In the genomic region with DNA sequence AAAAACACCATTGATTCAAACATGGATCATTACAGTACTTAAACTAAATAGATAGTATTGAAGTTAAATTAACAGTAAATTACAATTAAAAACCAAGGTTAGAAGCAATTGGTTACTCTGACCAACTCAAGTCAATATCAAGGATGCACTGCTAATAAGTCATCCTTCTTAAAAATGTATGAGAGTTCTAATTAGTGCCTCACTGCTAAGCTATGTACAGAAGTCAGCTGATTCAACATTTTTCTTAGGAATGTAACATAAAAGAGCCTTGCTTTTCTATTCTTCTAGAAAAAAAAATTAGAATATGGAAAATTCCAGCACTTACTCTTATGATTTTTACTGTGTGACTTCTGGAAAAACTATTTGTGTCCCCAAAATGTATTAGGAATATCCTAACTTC, we compare ENCODE assay signal across 22 cellular contexts.
"Had no signal": no experiment of that assay in that cellular context is flagged by ENCODE, and none has a peak within 500 bp of the region (broad histone marks: within the 10 kb centered on the region; RNA-seq: fewer than 3 reads in every experiment).

No MANE protein-coding gene starts in this region.

- H3K9me3 ChIP-seq: pancreas, suprapubic skin, thyroid gland had no signal

- H3K4me2 ChIP-seq: neural progenitor cell had no signal

- H3K27ac ChIP-seq: epithelial cell of prostate, esophagus muscularis mucosa, foreskin keratinocyte, neural progenitor cell, pancreas, suprapubic skin, thyroid gland had no signal

- H3K27me3 ChIP-seq: esophagus muscularis mucosa, foreskin keratinocyte, neural progenitor cell, pancreas, suprapubic skin, thyroid gland had no signal

- ATAC-seq: effector memory CD8-positive, alpha-beta T cell; left colon; left ventricle myocardium superior; natural killer cell treated with Interleukin-12 subunit alpha and Interleukin-12 subunit beta and Interleukin-15 and Interleukin-18, amount 100 ng/mL, for 72 hours; right cardiac atrium; stimulated activated effector memory CD8-positive, alpha-beta T cell treated with anti-CD3 and anti-CD28 coated beads, Interleukin-12 subunit alpha, Interleukin-12 subunit beta, amount 100 ng/mL, for 72 hours; stimulated activated naive CD8-positive, alpha-beta T cell treated with anti-CD3 and anti-CD28 coated beads, Interleukin-15, Interleukin-2, amounts not matched to agents 100 U/mL and 50 U/mL, for 24 hours had no signal

- DNase-seq: effector memory CD8-positive, alpha-beta T cell; immature natural killer cell; kidney; left colon; left ventricle myocardium superior; mesenchymal stem cell; midbrain; nucleus accumbens; right cardiac atrium; stimulated activated CD4-positive, alpha-beta T cell treated with anti-CD3 and anti-CD28 coated beads, Interleukin-4, amount 100 ng/mL, for 1 hour; stimulated activated CD8-positive, alpha-beta memory T cell treated with anti-CD3 and anti-CD28 coated beads, Interleukin-4, amount 100 ng/mL, for 48 hours; stimulated activated naive CD8-positive, alpha-beta T cell treated with anti-CD3 and anti-CD28 coated beads, Interleukin-15, Interleukin-2, amounts not matched to agents 100 U/mL and 50 U/mL, for 24 hours; thyroid gland had no signal

- H3K9ac ChIP-seq: neural progenitor cell had no signal

- H3K4me3 ChIP-seq: esophagus muscularis mucosa, lung, neural progenitor cell, pancreas, suprapubic skin, thyroid gland had no signal

- H2AFZ ChIP-seq: neural progenitor cell had no signal

- H3K4me1 ChIP-seq: esophagus muscularis mucosa, foreskin keratinocyte, neural progenitor cell, suprapubic skin, thyroid gland had no signal

- H3K36me3 ChIP-seq: esophagus muscularis mucosa, neural progenitor cell, pancreas, suprapubic skin, thyroid gland had no signal
